ENCODE assay signal across 1 cellular context in genomic region chr14:106522990-106523389, GRCh38.
TF ChIP-seq lines count a peak whose summit lies in the region.

No MANE protein-coding gene starts in this region.

TF ChIP-seq in HepG2, 621 proteins besides CTCF, POLR2A, EP300 and RAD21 (continued from another document):
- TF ChIP-seq, protein P1, sequence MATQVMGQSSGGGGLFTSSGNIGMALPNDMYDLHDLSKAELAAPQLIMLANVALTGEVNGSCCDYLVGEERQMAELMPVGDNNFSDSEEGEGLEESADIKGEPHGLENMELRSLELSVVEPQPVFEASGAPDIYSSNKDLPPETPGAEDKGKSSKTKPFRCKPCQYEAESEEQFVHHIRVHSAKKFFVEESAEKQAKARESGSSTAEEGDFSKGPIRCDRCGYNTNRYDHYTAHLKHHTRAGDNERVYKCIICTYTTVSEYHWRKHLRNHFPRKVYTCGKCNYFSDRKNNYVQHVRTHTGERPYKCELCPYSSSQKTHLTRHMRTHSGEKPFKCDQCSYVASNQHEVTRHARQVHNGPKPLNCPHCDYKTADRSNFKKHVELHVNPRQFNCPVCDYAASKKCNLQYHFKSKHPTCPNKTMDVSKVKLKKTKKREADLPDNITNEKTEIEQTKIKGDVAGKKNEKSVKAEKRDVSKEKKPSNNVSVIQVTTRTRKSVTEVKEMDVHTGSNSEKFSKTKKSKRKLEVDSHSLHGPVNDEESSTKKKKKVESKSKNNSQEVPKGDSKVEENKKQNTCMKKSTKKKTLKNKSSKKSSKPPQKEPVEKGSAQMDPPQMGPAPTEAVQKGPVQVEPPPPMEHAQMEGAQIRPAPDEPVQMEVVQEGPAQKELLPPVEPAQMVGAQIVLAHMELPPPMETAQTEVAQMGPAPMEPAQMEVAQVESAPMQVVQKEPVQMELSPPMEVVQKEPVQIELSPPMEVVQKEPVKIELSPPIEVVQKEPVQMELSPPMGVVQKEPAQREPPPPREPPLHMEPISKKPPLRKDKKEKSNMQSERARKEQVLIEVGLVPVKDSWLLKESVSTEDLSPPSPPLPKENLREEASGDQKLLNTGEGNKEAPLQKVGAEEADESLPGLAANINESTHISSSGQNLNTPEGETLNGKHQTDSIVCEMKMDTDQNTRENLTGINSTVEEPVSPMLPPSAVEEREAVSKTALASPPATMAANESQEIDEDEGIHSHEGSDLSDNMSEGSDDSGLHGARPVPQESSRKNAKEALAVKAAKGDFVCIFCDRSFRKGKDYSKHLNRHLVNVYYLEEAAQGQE (IDR thresholded peaks at IDR 0.05; ENCODE audit: borderline replicate concordance in 1 of 2, low read depth in 1 of 2, low read length in 2 of 2) = no peak
- no peak for TF ChIP-seq ZC3H13 (CRISPR knock-in tag; IDR thresholded peaks at IDR 0.05)
- TF ChIP-seq CREB1 (IDR thresholded peaks at IDR 0.05) = peak; percentile 73
- no peak for TF ChIP-seq CREB1 (CRISPR knock-in tag; IDR thresholded peaks at IDR 0.05)
- TF ChIP-seq MIER2 (CRISPR knock-in tag; IDR thresholded peaks at IDR 0.05) = no peak
- TF ChIP-seq PAX8 (CRISPR knock-in tag; IDR thresholded peaks at IDR 0.05; ENCODE audit: borderline replicate concordance) = no peak
- peak; percentile 90 for TF ChIP-seq ATF7 (IDR thresholded peaks at IDR 0.05)
- TF ChIP-seq ATF7 (CRISPR knock-in tag; IDR thresholded peaks at IDR 0.05) = no peak
